Comparison of ENCODE assay signal across 1 cellular context in genomic region chr1:19496529-19496877, GRCh38.
TF ChIP-seq lines count a peak whose summit lies in the region.

No MANE protein-coding gene starts in this region.

TF ChIP-seq in WTC11, 78 proteins besides CTCF, POLR2A, EP300 and RAD21 (continued from another document):
- TF ChIP-seq ERG (CRISPR knock-in tag; IDR thresholded peaks at IDR 0.05), result no peak
- TF ChIP-seq SOX15 (CRISPR knock-in tag; IDR thresholded peaks at IDR 0.05), result no peak
- no peak for TF ChIP-seq ZNF232 (CRISPR knock-in tag; IDR thresholded peaks at IDR 0.05)
- no peak for TF ChIP-seq ZNF423 (CRISPR knock-in tag; IDR thresholded peaks at IDR 0.05)
- TF ChIP-seq IRF1 (CRISPR knock-in tag; IDR thresholded peaks at IDR 0.05), result no peak
